ENCODE assay signal across 1 cellular context in the genomic region with DNA sequence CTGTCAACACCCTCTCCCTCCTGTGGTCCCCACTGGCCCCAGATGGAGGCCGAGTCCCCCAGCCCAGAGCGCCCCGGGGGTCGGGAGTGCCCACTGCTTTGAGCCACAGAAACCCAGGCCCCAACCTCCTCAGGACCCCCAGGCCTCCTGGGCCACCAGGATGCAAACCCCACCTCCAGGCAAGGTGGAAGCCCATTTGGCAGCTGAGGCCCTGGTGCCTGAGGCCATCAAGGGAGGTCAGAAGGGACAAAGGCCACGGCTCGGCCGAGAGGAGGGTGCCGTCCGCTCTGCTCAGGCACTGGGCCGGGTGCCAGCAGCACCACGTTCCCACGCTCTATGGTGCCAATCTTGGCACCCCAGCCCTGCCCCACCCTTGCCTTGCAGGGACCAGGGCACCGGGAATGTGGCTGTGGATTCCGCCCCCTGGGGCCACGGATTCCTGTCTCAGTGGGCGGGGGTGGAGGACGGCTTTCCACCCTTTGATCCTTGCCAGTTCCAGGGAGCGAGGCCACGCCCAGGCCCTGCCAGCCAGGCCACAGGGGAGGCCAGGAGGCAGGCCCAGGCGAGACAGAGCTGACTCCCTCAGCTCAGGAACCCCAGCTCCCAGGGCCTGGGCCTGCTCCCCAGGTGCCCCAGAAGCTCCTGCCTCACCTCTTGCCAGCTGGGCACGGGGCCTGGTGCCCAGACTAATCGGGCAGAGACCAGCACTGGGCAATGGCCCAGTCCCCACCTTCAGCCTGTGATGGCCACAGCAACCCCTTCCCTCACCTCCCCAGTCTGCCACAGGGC.
A peak's percentile ranks its signal among the peaks of the same experiment; 100 is the strongest.
TF ChIP-seq lines count a peak whose summit lies in the region.

No MANE protein-coding gene starts in this region.

TF ChIP-seq in liver, 16 proteins besides CTCF, POLR2A, EP300 and RAD21 (continued from another document):
- TF ChIP-seq EGR1 (IDR thresholded peaks at IDR 0.05; ENCODE audit: low read depth in 2 of 2): peak; percentile 80 to 97
- peak; percentile 84 to 96 for TF ChIP-seq HNF4A (conservative IDR thresholded peaks at IDR 0.05)
